In genomic region chr4:82567444-82567843, GRCh38 we compare ENCODE assay signal across 28 cellular contexts.
"Had no signal": no experiment of that assay in that cellular context is flagged by ENCODE, and none has a peak within 500 bp of the region (broad histone marks: within the 10 kb centered on the region; RNA-seq: fewer than 3 reads in every experiment).

No MANE protein-coding gene starts in this region.

- H3K27me3 ChIP-seq: dorsolateral prefrontal cortex, gastrocnemius medialis, hepatocyte had no signal

- H3K79me2 ChIP-seq: hepatocyte had no signal

- H3K9me3 ChIP-seq: colonic mucosa, esophagus muscularis mucosa, esophagus squamous epithelium, gastrocnemius medialis, gastroesophageal sphincter, heart left ventricle, heart right ventricle had no signal

- H3K4me3 ChIP-seq: colonic mucosa, coronary artery, dorsolateral prefrontal cortex, esophagus muscularis mucosa, esophagus squamous epithelium, gastrocnemius medialis, gastroesophageal sphincter, heart left ventricle, heart right ventricle, hepatocyte had no signal

- H3K4me1 ChIP-seq: colonic mucosa, foreskin keratinocyte, gastrocnemius medialis had no signal

- H3K4me2 ChIP-seq: hepatocyte had no signal

- FAIRE-seq: endometrium, endothelial cell of umbilical vein, frontal cortex had no signal

- H3K36me3 ChIP-seq: colonic mucosa, esophagus muscularis mucosa, esophagus squamous epithelium, gastrocnemius medialis, gastroesophageal sphincter, heart left ventricle, heart right ventricle had no signal

- H2AFZ ChIP-seq: hepatocyte had no signal

- DNase-seq: colonic mucosa; cortex of kidney; dermis blood vessel endothelial cell; dorsolateral prefrontal cortex; effector CD4-positive, alpha-beta T cell; effector CD8-positive, alpha-beta T cell; effector memory CD4-positive, alpha-beta T cell; effector memory CD8-positive, alpha-beta T cell; endodermal cell; erythroblast; esophagus squamous epithelium; foreskin fibroblast; foreskin keratinocyte; foreskin melanocyte; gastrocnemius medialis; glutamatergic neuron; head of caudate nucleus; heart left ventricle; heart right ventricle had no signal

- ATAC-seq: effector memory CD8-positive, alpha-beta T cell; esophagus mucosa; gastrocnemius medialis; gastroesophageal sphincter; heart left ventricle; heart right ventricle had no signal

- H3K27ac ChIP-seq: colonic mucosa, coronary artery, dorsolateral prefrontal cortex, epithelial cell of prostate, esophagus muscularis mucosa, esophagus squamous epithelium, foreskin keratinocyte, gastrocnemius medialis, gastroesophageal sphincter, heart left ventricle, heart right ventricle, hepatocyte had no signal
